Comparison of ENCODE assay signal across 16 cellular contexts in the genomic region with DNA sequence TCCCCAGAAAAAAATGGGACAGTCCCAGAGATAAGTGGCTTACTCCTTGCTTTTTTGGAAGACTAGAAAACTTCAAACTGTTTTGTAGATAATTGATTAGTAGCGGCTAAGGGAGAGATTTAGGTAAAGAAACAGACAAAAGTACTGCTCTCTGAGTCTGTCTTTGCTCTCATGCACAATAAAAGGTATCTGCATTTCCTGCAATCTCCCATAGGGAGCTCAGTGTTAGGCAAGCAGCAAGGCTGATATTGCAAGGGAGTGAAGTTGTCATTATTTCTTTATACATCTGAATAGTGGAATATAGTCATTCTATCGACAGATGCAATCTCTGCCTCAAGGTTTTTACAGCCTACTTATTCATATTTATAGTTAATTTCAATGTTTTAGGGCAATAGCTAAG. TPM values are rescaled to one million over a fixed set of nuclear protein-coding genes. Genes with fewer than 3 reads are reported as not detected.
DNase-seq lines count a peak whose midpoint lies in the region; ATAC-seq and TF ChIP-seq lines count a peak whose summit lies in the region.
"Had no signal": no experiment of that assay in that cellular context is flagged by ENCODE, and none has a peak within 500 bp of the region (broad histone marks: within the 10 kb centered on the region; RNA-seq: fewer than 3 reads in every experiment).

No MANE protein-coding gene starts in this region.

- no peaks in the 10 kb centered on the region for H3K9me3 Mint-ChIP-seq in endodermal cell
- H3K9me3 Mint-ChIP-seq in stimulated activated effector memory CD8-positive, alpha-beta T cell treated with anti-CD3 and anti-CD28 coated beads, Interleukin-12 subunit alpha, Interleukin-12 subunit beta, amount 100 ng/mL, for 72 hours: no peaks in the 10 kb centered on the region
- H3K9me3 Mint-ChIP-seq: CD8-positive, alpha-beta memory T cell; HFFc6 had no signal

- no peak for ATAC-seq in stimulated activated effector memory CD8-positive, alpha-beta T cell treated with anti-CD3 and anti-CD28 coated beads, Interleukin-12 subunit alpha, Interleukin-12 subunit beta, amount 100 ng/mL, for 72 hours
- no peak for ATAC-seq in GM21576 (IDR thresholded peaks at IDR 0.05; ENCODE audit: unreplicated experiment)
- ATAC-seq: HepG2 had no signal

- H3K4me3 Mint-ChIP-seq in endodermal cell: no peak overlapping the region
- no peak overlapping the region for H3K4me3 Mint-ChIP-seq in stimulated activated effector memory CD8-positive, alpha-beta T cell treated with anti-CD3 and anti-CD28 coated beads, Interleukin-12 subunit alpha, Interleukin-12 subunit beta, amount 100 ng/mL, for 72 hours
- H3K4me3 Mint-ChIP-seq: CD8-positive, alpha-beta memory T cell; HFFc6 had no signal

- H3K9me3 ChIP-seq in BE2C (no peaks in the 10 kb centered on the region), Karpas-422 (ENCODE audit: low read length) (no peaks in the 10 kb centered on the region), endodermal cell (ENCODE audit: control insufficient read depth, low read length) (no peaks in the 10 kb centered on the region), neuronal stem cell (replicated peaks in 1 of 2; ENCODE audit: control insufficient read depth in 2 of 2, insufficient read depth in 1 of 2, low read depth in 1 of 2, low read length in 2 of 2) (no peaks in the 10 kb centered on the region)
- H3K9me3 ChIP-seq: BLaER1, Caco-2 had no signal

- no peak overlapping the region for H3K18ac ChIP-seq in neuronal stem cell (ENCODE audit: low read length)

- H4K8ac ChIP-seq in neuronal stem cell (ENCODE audit: low read depth, low read length): no peak overlapping the region

- TF ChIP-seq CTCF in BE2C (IDR thresholded peaks at IDR 0.05; ENCODE audit: low read depth, low read length): peak; percentile 34
- peak; percentile 39 for TF ChIP-seq CTCF in endodermal cell (conservative IDR thresholded peaks at IDR 0.05)

- H3K4me2 ChIP-seq in Karpas-422 (ENCODE audit: low read depth, low read length, poor library complexity, severe bottlenecking) (no peak overlapping the region), neuronal stem cell (ENCODE audit: insufficient read depth, low read length, poor library complexity, severe bottlenecking) (no peak overlapping the region)
- H3K4me2 ChIP-seq: BLaER1 had no signal

- no peak overlapping the region for H3K23ac ChIP-seq in neuronal stem cell (ENCODE audit: low read depth, low read length, poor library complexity)

- H3K9ac ChIP-seq in Karpas-422 (ENCODE audit: low read length): no peak overlapping the region
- H3K9ac ChIP-seq in endodermal cell (ENCODE audit: extremely low read depth, low read length, poor library complexity, severe bottlenecking): no peak overlapping the region
- no peak overlapping the region for H3K9ac ChIP-seq in neuronal stem cell (ENCODE audit: low read depth, low read length, poor library complexity)
- H3K9ac ChIP-seq: BLaER1 had no signal

- H2BK15ac ChIP-seq in neuronal stem cell (ENCODE audit: low read length): no peak overlapping the region

- H3K4me1 ChIP-seq in BE2C (peaks cover 13% of the 10 kb centered on the region), Karpas-422 (ENCODE audit: low read length) (peaks cover 22% of the 10 kb centered on the region), endodermal cell (ENCODE audit: control insufficient read depth, insufficient read depth, low read length) (peaks cover 3% of the 10 kb centered on the region), neuronal stem cell (ENCODE audit: control insufficient read depth in 2 of 2, insufficient read depth in 1 of 2, low read depth in 1 of 2, low read length in 2 of 2) (no peaks in the 10 kb centered on the region)
- H3K4me1 ChIP-seq: Caco-2 had no signal

- H3K27ac ChIP-seq in Karpas-422 (ENCODE audit: low read length) (no peak overlapping the region), endodermal cell (ENCODE audit: low read depth, low read length) (no peak overlapping the region), neuronal stem cell (replicated peaks; ENCODE audit: low read length) (no peak overlapping the region)
- H3K27ac ChIP-seq: 22Rv1, BLaER1 had no signal

- H3K79me2 ChIP-seq in Karpas-422 (ENCODE audit: low read length): no peaks in the 10 kb centered on the region

- 80 to 88% methylated on average over 1 of the region's 2 CpGs for WGBS in endodermal cell (ENCODE audit: insufficient coverage in 1 of 2, insufficient read length in 1 of 2), 2 experiments
- WGBS in neuronal stem cell (ENCODE audit: extremely low coverage in 2 of 2, insufficient read length in 2 of 2, insufficient replicate concordance in 1 of 2), 2 donors: no CpG with 5 or more reads among the region's 2 CpGs

- H3K9me2 ChIP-seq in Karpas-422 (replicated peaks; ENCODE audit: insufficient read depth, low read length): no peaks in the 10 kb centered on the region

- no peak overlapping the region for H3K27ac Mint-ChIP-seq in endodermal cell
- no peak overlapping the region for H3K27ac Mint-ChIP-seq in stimulated activated effector memory CD8-positive, alpha-beta T cell treated with anti-CD3 and anti-CD28 coated beads, Interleukin-12 subunit alpha, Interleukin-12 subunit beta, amount 100 ng/mL, for 72 hours
- H3K27ac Mint-ChIP-seq: HFFc6 had no signal

- H3K27me3 ChIP-seq in BE2C (no peaks in the 10 kb centered on the region), Karpas-422 (ENCODE audit: low read length) (no peaks in the 10 kb centered on the region), endodermal cell (ENCODE audit: control insufficient read depth, insufficient read depth, low read length, poor library complexity, severe bottlenecking) (no peaks in the 10 kb centered on the region), neuronal stem cell (ENCODE audit: control insufficient read depth in 3 of 3, insufficient read depth in 3 of 3, low read depth in 1 of 3, low read length in 3 of 3) (no peaks in the 10 kb centered on the region)
- H3K27me3 ChIP-seq: BLaER1 had no signal

- DNase-seq in BE2C (no peak), Karpas-422 (peak; percentile 41), endodermal cell (no peak), neuronal stem cell (ENCODE audit: low spot score) (no peak), NCI-H2107 treated with DMSO at 0.1 percent for 48 hours (lab: John Stamatoyannopoulos, UW; ENCODE audit: unreplicated experiment) (no peak)
- DNase-seq in stimulated activated effector memory CD8-positive, alpha-beta T cell treated with anti-CD3 and anti-CD28 coated beads, Interleukin-12 subunit alpha, Interleukin-12 subunit beta, amount 100 ng/mL, for 72 hours (ENCODE audit: low spot score in 2 of 2): no peak
- DNase-seq: Caco-2; CD8-positive, alpha-beta memory T cell; GF-D8; GOT3; HCEC 1CT; HFFc6 had no signal

- H4K91ac ChIP-seq in neuronal stem cell (ENCODE audit: low read depth, low read length, poor library complexity): no peak overlapping the region

- H3K4me1 Mint-ChIP-seq in endodermal cell: peaks cover 19% of the 10 kb centered on the region
- no peaks in the 10 kb centered on the region for H3K4me1 Mint-ChIP-seq in stimulated activated effector memory CD8-positive, alpha-beta T cell treated with anti-CD3 and anti-CD28 coated beads, Interleukin-12 subunit alpha, Interleukin-12 subunit beta, amount 100 ng/mL, for 72 hours
- H3K4me1 Mint-ChIP-seq: CD8-positive, alpha-beta memory T cell had no signal

- no peak overlapping the region for H2BK12ac ChIP-seq in neuronal stem cell (ENCODE audit: low read length)

- H3K4ac ChIP-seq in neuronal stem cell (ENCODE audit: low read length): no peak overlapping the region

- H3K4me3 ChIP-seq in BE2C (ENCODE audit: low read depth, low read length): no peak overlapping the region
- H3K4me3 ChIP-seq in Karpas-422 (ENCODE audit: low read length): no peak overlapping the region
- no peak overlapping the region for H3K4me3 ChIP-seq in endodermal cell (ENCODE audit: low read length)
- no peak overlapping the region for H3K4me3 ChIP-seq in neuronal stem cell (ENCODE audit: low read length in 2 of 2)
- H3K4me3 ChIP-seq: BLaER1 had no signal

- H3K14ac ChIP-seq in neuronal stem cell (ENCODE audit: low read length): no peak overlapping the region

- H2BK120ac ChIP-seq in neuronal stem cell (ENCODE audit: low read depth, low read length): no peak overlapping the region

- H3K36me3 ChIP-seq in BE2C (no peaks in the 10 kb centered on the region), Karpas-422 (ENCODE audit: insufficient read depth, low read length) (no peaks in the 10 kb centered on the region), endodermal cell (ENCODE audit: control insufficient read depth, insufficient read depth, low read length) (no peaks in the 10 kb centered on the region), neuronal stem cell (replicated peaks in 1 of 2; ENCODE audit: control insufficient read depth in 2 of 2, insufficient read depth in 2 of 2, low read length in 2 of 2) (no peaks in the 10 kb centered on the region)
- H3K36me3 ChIP-seq: BLaER1 had no signal

- no peaks in the 10 kb centered on the region for H3K27me3 Mint-ChIP-seq in endodermal cell (ENCODE audit: insufficient read depth)

- H2AFZ ChIP-seq in Karpas-422 (ENCODE audit: low read length) (no peak overlapping the region), neuronal stem cell (ENCODE audit: low read length) (peak overlapping the region; percentile 61)

- no peaks in the 10 kb centered on the region for H3K79me1 ChIP-seq in neuronal stem cell (ENCODE audit: low read depth, low read length)

- H2AK5ac ChIP-seq in neuronal stem cell (ENCODE audit: low read depth, low read length): no peak overlapping the region

- no peaks in the 10 kb centered on the region for H3K36me3 Mint-ChIP-seq in endodermal cell (ENCODE audit: low read depth)
- H3K36me3 Mint-ChIP-seq in stimulated activated effector memory CD8-positive, alpha-beta T cell treated with anti-CD3 and anti-CD28 coated beads, Interleukin-12 subunit alpha, Interleukin-12 subunit beta, amount 100 ng/mL, for 72 hours: no peaks in the 10 kb centered on the region
- H3K36me3 Mint-ChIP-seq: CD8-positive, alpha-beta memory T cell had no signal

- no peaks in the 10 kb centered on the region for H4K20me1 ChIP-seq in Karpas-422 (ENCODE audit: insufficient read depth, low read depth, low read length)
- H4K20me1 ChIP-seq: BLaER1 had no signal

- H2BK5ac ChIP-seq in neuronal stem cell (ENCODE audit: low read length): no peak overlapping the region

RNA-seq across cellular contexts. Expression of a gene that starts 54.9 kb away (rescaled TPM):
- 88.5 TPM for polyA plus RNA-seq in BE2C (2012; ENCODE audit: insufficient read depth, insufficient read length, low read depth)
- total RNA-seq in Karpas-422 (2014; rRNA removed; shearing (Covaris generic); ENCODE audit: low replicate concordance): 0.04 and 1.6 TPM in 2 replicates
- 1 to 10 TPM; 2.8 to 3.9 TPM for total RNA-seq in endodermal cell
- polyA plus RNA-seq in endodermal cell (2013, experiment 1 of 2): 3.8 TPM
- polyA plus RNA-seq in endodermal cell (2013, experiment 2 of 2): 3.6 TPM
- polyA plus RNA-seq in neuronal stem cell (2013, experiment 1 of 2): 2.0 TPM
- 1.9 TPM for polyA plus RNA-seq in neuronal stem cell (2013, experiment 2 of 2)
- total RNA-seq: Caco-2, HepG2 had no signal
- polyA plus RNA-seq: HepG2 had no signal
